9 cellular contexts compared by ENCODE assay signal in the genomic region with DNA sequence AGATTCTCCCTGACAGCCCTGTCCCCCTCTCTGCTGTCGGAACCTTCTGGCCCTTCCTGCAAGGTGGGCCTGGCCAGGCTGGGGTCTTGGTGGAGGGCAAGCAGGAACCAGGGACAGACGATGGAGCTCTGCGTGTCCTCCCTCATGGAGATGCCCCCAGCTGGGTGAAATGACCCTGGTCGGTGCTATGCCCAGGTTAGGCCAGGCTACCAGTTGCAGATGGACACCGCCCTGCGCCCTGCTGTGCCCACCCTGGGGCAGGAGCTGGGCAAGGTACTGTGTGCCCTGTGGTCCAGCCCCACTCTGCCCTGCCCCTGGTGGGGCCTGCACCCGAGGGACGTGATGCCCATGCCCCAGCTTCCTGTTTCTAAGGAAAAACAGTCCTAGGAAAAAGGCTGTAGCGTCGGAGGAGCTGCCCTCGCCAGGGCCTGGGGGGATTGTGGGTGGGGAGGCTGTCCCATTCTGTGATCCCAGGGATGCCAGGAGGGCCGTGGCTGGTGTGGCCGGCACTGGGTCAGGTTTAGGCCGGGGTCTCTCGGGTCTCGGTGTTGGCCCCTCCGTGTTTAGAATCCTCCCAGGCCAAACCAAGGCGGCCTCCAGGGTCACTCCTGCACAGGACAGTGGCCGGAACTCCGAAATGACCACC.
A peak's percentile ranks its signal among the peaks of the same experiment; 100 is the strongest.
DNase-seq lines count a peak whose midpoint lies in the region; ATAC-seq and TF ChIP-seq lines count a peak whose summit lies in the region.
"Had no signal": no experiment of that assay in that cellular context is flagged by ENCODE, and none has a peak within 500 bp of the region (broad histone marks: within the 10 kb centered on the region; RNA-seq: fewer than 3 reads in every experiment).

No MANE protein-coding gene starts in this region.

- H3K9me3 ChIP-seq in GM23248 (ENCODE audit: low read depth) (no peaks in the 10 kb centered on the region), right atrium auricular region (no peaks in the 10 kb centered on the region), skeletal muscle satellite cell (replicated peaks; ENCODE audit: low read length) (no peaks in the 10 kb centered on the region)

- H2AFZ ChIP-seq in GM23248: no peak overlapping the region

- H3K9ac ChIP-seq in GM23248 (peak overlapping the region; percentile 71), skeletal muscle satellite cell (ENCODE audit: low read depth, low read length) (peak overlapping the region; percentile 75)

- H3K27me3 ChIP-seq in GM23248 (replicated peaks; ENCODE audit: insufficient read depth): no peaks in the 10 kb centered on the region
- H3K27me3 ChIP-seq in right atrium auricular region: no peaks in the 10 kb centered on the region
- no peaks in the 10 kb centered on the region for H3K27me3 ChIP-seq in skeletal muscle satellite cell (ENCODE audit: control insufficient read depth, insufficient read depth, low read length)

- no peak overlapping the region for H3K27ac ChIP-seq in GM23248
- H3K27ac ChIP-seq in right atrium auricular region: peak overlapping the region; percentile 92 to 93

- H3K4me2 ChIP-seq in GM23248 (ENCODE audit: unreplicated experiment) (peak overlapping the region; percentile 72), skeletal muscle satellite cell (ENCODE audit: low read length) (peak overlapping the region; percentile 82)

- ATAC-seq in HG02973 (IDR thresholded peaks at IDR 0.05; ENCODE audit: unreplicated experiment): no peak
- ATAC-seq in HG03097 (IDR thresholded peaks at IDR 0.05; ENCODE audit: low FRiP score, unreplicated experiment): no peak
- ATAC-seq in GM21786 (IDR thresholded peaks at IDR 0.05; ENCODE audit: unreplicated experiment): no peak

- H3F3A ChIP-seq in GM23248 (ENCODE audit: insufficient read depth): peaks cover 4% of the 10 kb centered on the region; the same call in 1 of the 2 replicates

- 40 to 45% methylated on average over 17 to 20 of the region's 20 CpGs for WGBS in GM23248 (ENCODE audit: low coverage in 1 of 2, low lambda C conversion rate in 2 of 2, missing lambda C conversion rate in 2 of 2), 2 experiments

- no peaks in the 10 kb centered on the region for H3K9me2 ChIP-seq in GM23248 (ENCODE audit: insufficient read depth)

- H4K20me1 ChIP-seq in GM23248 (ENCODE audit: insufficient read depth): no peaks in the 10 kb centered on the region

- H3K4me1 ChIP-seq in GM23248 (ENCODE audit: insufficient read depth) (peaks cover 3% of the 10 kb centered on the region), right atrium auricular region (peaks cover 0 to 83% of the 10 kb centered on the region in 2 donors), skeletal muscle satellite cell (ENCODE audit: control insufficient read depth, insufficient read depth, low read length) (peaks cover 53% of the 10 kb centered on the region)

- in situ Hi-C loops in GM23248 (cut with MboI): no loop called here

- TF ChIP-seq CTCF in WI38 (IDR thresholded peaks at IDR 0.05; ENCODE audit: low read depth, low read length) (no peak), right atrium auricular region (IDR thresholded peaks at IDR 0.05) (no peak)

- DNase-seq in GM23248 (no peak), right atrium auricular region (ENCODE audit: low spot score) (no peak)
- no peak for DNase-seq in activated CD4-positive, alpha-beta T cell treated with anti-CD3 and anti-CD28 coated beads for 4 hours
- DNase-seq: activated naive CD8-positive, alpha-beta T cell treated with anti-CD3 and anti-CD28 coated beads for 36 hours had no signal

- peaks cover 16% of the 10 kb centered on the region for H3K79me2 ChIP-seq in GM23248 (ENCODE audit: insufficient read depth)

- peak overlapping the region; percentile 32 for H3K4me3 ChIP-seq in GM23248
- peak overlapping the region; percentile 50 for H3K4me3 ChIP-seq in WI38 (ENCODE audit: low read depth, low read length)
- H3K4me3 ChIP-seq in right atrium auricular region: peak overlapping the region; percentile 61 to 81
- peak overlapping the region; percentile 63 for H3K4me3 ChIP-seq in skeletal muscle satellite cell (ENCODE audit: low read length)

- H3K36me3 ChIP-seq in GM23248 (ENCODE audit: low read depth): no peaks in the 10 kb centered on the region
- H3K36me3 ChIP-seq in right atrium auricular region: peaks cover 3% of the 10 kb centered on the region
- peaks cover 11% of the 10 kb centered on the region for H3K36me3 ChIP-seq in skeletal muscle satellite cell (ENCODE audit: insufficient read depth, low read length)
